Comparison of ENCODE assay signal across 24 cellular contexts in genomic region chrY:15624928-15625327, GRCh38.
"Had no signal": no experiment of that assay in that cellular context is flagged by ENCODE, and none has a peak within 500 bp of the region (broad histone marks: within the 10 kb centered on the region; RNA-seq: fewer than 3 reads in every experiment).

No MANE protein-coding gene starts in this region.

- H3K9me3 Mint-ChIP-seq: activated CD4-positive, alpha-beta T cell treated with anti-CD3 and anti-CD28 coated beads, Interleukin-2, amount 10 ng/mL, durations not matched to agents 24 days and 14 days; activated naive CD4-positive, alpha-beta T cell treated with anti-CD3 and anti-CD28 coated beads, Interleukin-2, amount 10 ng/mL, durations not matched to agents 7 days and 5 days; activated naive CD8-positive, alpha-beta T cell treated with anti-CD3 and anti-CD28 coated beads, Interleukin-2, amount 50 U/mL, for 24 hours; brain; endodermal cell; neural crest cell had no signal

- H3K36me3 Mint-ChIP-seq: activated naive CD4-positive, alpha-beta T cell treated with anti-CD3 and anti-CD28 coated beads, Interleukin-2, amount 10 ng/mL, durations not matched to agents 7 days and 5 days; brain; immature natural killer cell; naive B cell; stimulated activated memory B cell treated with anti-CD40 and anti-IgM and Interleukin-4, amounts not matched to agents 10 μg/mL and 1 μg/mL and 100 μg/mL, for 72 hours had no signal

- H3K4me1 Mint-ChIP-seq: activated B cell treated with CpG ODN at 0.5 μM for 24 hours; activated CD4-positive, alpha-beta T cell treated with anti-CD3 and anti-CD28 coated beads, Interleukin-2, amount 10 ng/mL, durations not matched to agents 24 days and 14 days; activated naive CD4-positive, alpha-beta T cell treated with anti-CD3 and anti-CD28 coated beads, Interleukin-2, amount 10 ng/mL, durations not matched to agents 7 days and 5 days; activated naive CD8-positive, alpha-beta T cell treated with anti-CD3 and anti-CD28 coated beads, Interleukin-2, amount 50 U/mL, for 24 hours; brain; endodermal cell; immature natural killer cell; naive B cell; neural crest cell; stimulated activated memory B cell treated with anti-CD40 and anti-IgM and Interleukin-4, amounts not matched to agents 10 μg/mL and 1 μg/mL and 100 μg/mL, for 72 hours had no signal

- H3K27me3 Mint-ChIP-seq: activated B cell treated with CpG ODN at 0.5 μM for 24 hours; activated CD4-positive, alpha-beta T cell treated with anti-CD3 and anti-CD28 coated beads, Interleukin-2, amount 10 ng/mL, durations not matched to agents 24 days and 14 days; activated naive CD4-positive, alpha-beta T cell treated with anti-CD3 and anti-CD28 coated beads, Interleukin-2, amount 10 ng/mL, durations not matched to agents 7 days and 5 days; activated naive CD8-positive, alpha-beta T cell treated with anti-CD3 and anti-CD28 coated beads, Interleukin-2, amount 50 U/mL, for 24 hours; brain; naive B cell; stimulated activated memory B cell treated with anti-CD40 and anti-IgM and Interleukin-4, amounts not matched to agents 10 μg/mL and 1 μg/mL and 100 μg/mL, for 72 hours had no signal

- H3K4me3 ChIP-seq: colonic mucosa, heart left ventricle, mucosa of descending colon, spleen, thoracic aorta had no signal

- H3K4me3 Mint-ChIP-seq: activated B cell treated with CpG ODN at 0.5 μM for 24 hours; activated CD4-positive, alpha-beta T cell treated with anti-CD3 and anti-CD28 coated beads, Interleukin-2, amount 10 ng/mL, durations not matched to agents 24 days and 14 days; activated naive CD4-positive, alpha-beta T cell treated with anti-CD3 and anti-CD28 coated beads, Interleukin-2, amount 10 ng/mL, durations not matched to agents 7 days and 5 days; activated naive CD8-positive, alpha-beta T cell treated with anti-CD3 and anti-CD28 coated beads, Interleukin-2, amount 50 U/mL, for 24 hours; activated T-cell treated with anti-CD3 and anti-CD28 coated beads, Interleukin-2, amount 50 U/mL, for 4 hours; brain; endodermal cell; immature natural killer cell; naive B cell; neural crest cell; stimulated activated memory B cell treated with anti-CD40 and anti-IgM and Interleukin-4, amounts not matched to agents 10 μg/mL and 1 μg/mL and 100 μg/mL, for 72 hours had no signal

- ATAC-seq: activated naive CD8-positive, alpha-beta T cell treated with anti-CD3 and anti-CD28 coated beads, Interleukin-2, amount 50 U/mL, for 24 hours; activated T-cell treated with anti-CD3 and anti-CD28 coated beads, Interleukin-2, amount 50 U/mL, for 4 hours; heart left ventricle; left ventricle myocardium superior; mucosa of descending colon; stimulated activated memory B cell treated with anti-CD40 and anti-IgM and Interleukin-4, amounts not matched to agents 10 μg/mL and 1 μg/mL and 100 μg/mL, for 72 hours had no signal

- H3K27ac Mint-ChIP-seq: activated B cell treated with CpG ODN at 0.5 μM for 24 hours; activated CD4-positive, alpha-beta T cell treated with anti-CD3 and anti-CD28 coated beads, Interleukin-2, amount 10 ng/mL, durations not matched to agents 24 days and 14 days; activated naive CD4-positive, alpha-beta T cell treated with anti-CD3 and anti-CD28 coated beads, Interleukin-2, amount 10 ng/mL, durations not matched to agents 7 days and 5 days; activated naive CD8-positive, alpha-beta T cell treated with anti-CD3 and anti-CD28 coated beads, Interleukin-2, amount 50 U/mL, for 24 hours; brain; endodermal cell; immature natural killer cell; naive B cell; stimulated activated memory B cell treated with anti-CD40 and anti-IgM and Interleukin-4, amounts not matched to agents 10 μg/mL and 1 μg/mL and 100 μg/mL, for 72 hours had no signal

- DNase-seq: activated B cell treated with CpG ODN at 0.5 μM for 24 hours; activated CD4-positive, alpha-beta T cell treated with anti-CD3 and anti-CD28 coated beads, Interleukin-2, amount 10 ng/mL, durations not matched to agents 24 days and 14 days; activated CD8-positive, alpha-beta memory T cell treated with anti-CD3 and anti-CD28 coated beads, Interleukin-2, amount 50 U/mL, for 4 hours; activated naive CD4-positive, alpha-beta T cell treated with anti-CD3 and anti-CD28 coated beads, Interleukin-2, amount 10 ng/mL, durations not matched to agents 7 days and 5 days; activated naive CD8-positive, alpha-beta T cell treated with anti-CD3 and anti-CD28 coated beads, Interleukin-2, amount 50 U/mL, for 24 hours; activated T-cell treated with anti-CD3 and anti-CD28 coated beads, Interleukin-2, amount 50 U/mL, for 4 hours; anterior cingulate cortex; central memory CD4-positive, alpha-beta T cell; colonic mucosa; endodermal cell; erythroblast; heart left ventricle; immature natural killer cell; kidney glomerular epithelial cell; left ventricle myocardium superior; mucosa of descending colon; naive B cell; retina; spleen; stimulated activated CD4-positive, alpha-beta T cell treated with anti-CD3 and anti-CD28 coated beads, Interleukin-4, amount 100 ng/mL, for 4 hours had no signal
